In the genomic region with DNA sequence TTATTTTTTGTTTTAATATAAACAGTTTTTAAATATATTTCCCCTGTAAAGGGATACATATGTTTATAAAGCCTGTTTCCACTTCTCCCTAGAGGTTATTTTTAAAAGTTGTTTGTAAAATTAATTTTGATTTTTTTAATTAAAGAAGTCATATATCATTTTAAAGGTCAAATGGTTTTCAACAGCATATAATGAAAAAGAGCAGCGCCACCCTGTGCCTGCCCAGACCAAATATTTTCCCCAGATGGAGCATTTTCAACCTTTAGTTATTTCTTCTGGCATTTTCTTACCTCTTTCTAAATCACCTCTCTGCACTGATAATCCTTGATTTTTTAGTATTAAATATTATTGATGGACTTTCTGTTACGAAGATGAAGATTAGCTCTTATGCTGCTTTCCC, we compare ENCODE assay signal across 12 cellular contexts. TPM values are rescaled to one million over a fixed set of nuclear protein-coding genes. Genes with fewer than 3 reads are reported as not detected.
DNase-seq lines count a peak whose midpoint lies in the region; ATAC-seq and TF ChIP-seq lines count a peak whose summit lies in the region.
"Had no signal": no experiment of that assay in that cellular context is flagged by ENCODE, and none has a peak within 500 bp of the region (broad histone marks: within the 10 kb centered on the region; RNA-seq: fewer than 3 reads in every experiment).

No MANE protein-coding gene starts in this region.

- H3K27ac Mint-ChIP-seq in CD4-positive, alpha-beta T cell = no peak overlapping the region

- TF ChIP-seq POLR2A in adrenal gland (IDR thresholded peaks at IDR 0.05) = no peak

- CTCF ChIA-PET in CD4-positive, alpha-beta T cell (lab: Charles Lee) = no interaction called here
- CTCF ChIA-PET in HEK293 (lab: Yijun Ruan, JAX) = interaction anchor here (0.7 to 1.2 kb wide), 2 partner anchors 203 to 551 kb away, joined by 4 read pairs; no protein-coding TSS in a partner anchor

- intact Hi-C loops in CD4-positive, alpha-beta T cell (cut with DNase I, micrococcal nuclease) = loop anchor here in 1 of 2 experiments (2.0 kb wide), 1 partner anchor 392 kb away; no protein-coding TSS in a partner anchor
- intact Hi-C loops in adrenal gland (cut with DNase I) = no loop called here

- no peaks in the 10 kb centered on the region for H3K4me1 Mint-ChIP-seq in CD4-positive, alpha-beta T cell (ENCODE audit: low read depth)

- H3K4me3 Mint-ChIP-seq in CD4-positive, alpha-beta T cell = no peak overlapping the region

- no peak for DNase-seq in CD4-positive, alpha-beta T cell
- no peak for DNase-seq in adrenal gland
- DNase-seq in iris pigment epithelial cell (ENCODE audit: low read depth) = peak; percentile 22
- no peak for DNase-seq in 8988T
- DNase-seq in NAMALWA (ENCODE audit: low spot score) = no peak
- DNase-seq in T-helper 2 cell = no peak
- DNase-seq: Calu3, NCI-H69 had no signal

- H3K9me3 Mint-ChIP-seq in CD4-positive, alpha-beta T cell = no peaks in the 10 kb centered on the region

- no peaks in the 10 kb centered on the region for H3K36me3 Mint-ChIP-seq in CD4-positive, alpha-beta T cell (ENCODE audit: low read depth)

- no peaks in the 10 kb centered on the region for H3K36me3 ChIP-seq in HEK293 (ENCODE audit: control insufficient read depth in 2 of 2, insufficient read depth in 1 of 2, low read length in 2 of 2)
- H3K36me3 ChIP-seq in adrenal gland (replicated peaks in 1 of 2) = no peaks in the 10 kb centered on the region
- H3K36me3 ChIP-seq: ascending aorta had no signal

- POLR2A ChIA-PET in CD4-positive, alpha-beta T cell (lab: Charles Lee) = no interaction called here
- POLR2A ChIA-PET in HEK293 (lab: Yijun Ruan, JAX) = no interaction called here

- H3K27me3 ChIP-seq in CD4-positive, alpha-beta T cell (ENCODE audit: control insufficient read depth, insufficient read depth, low read length) = peaks cover 22% of the 10 kb centered on the region
- peaks cover 4% of the 10 kb centered on the region for H3K27me3 ChIP-seq in adrenal gland
- H3K27me3 ChIP-seq: ascending aorta had no signal

- no peak overlapping the region for H3K4me3 ChIP-seq in HEK293 (ENCODE audit: low read depth, low read length)
- no peak overlapping the region for H3K4me3 ChIP-seq in adrenal gland
- H3K4me3 ChIP-seq: ascending aorta had no signal

- peak; percentile 20 for TF ChIP-seq CTCF in CD4-positive, alpha-beta T cell (IDR thresholded peaks at IDR 0.05)
- TF ChIP-seq CTCF in HEK293 (tag by site-specific recombination; IDR thresholded peaks at IDR 0.05) (no peak), adrenal gland (IDR thresholded peaks at IDR 0.05) (peak; percentile 19 to 49 (median 34))

- peaks cover 52% of the 10 kb centered on the region for H3K27me3 Mint-ChIP-seq in CD4-positive, alpha-beta T cell

- ATAC-seq in CD4-positive, alpha-beta T cell (ENCODE audit: poor library complexity) = no peak
- no peak for ATAC-seq in GM21717 (IDR thresholded peaks at IDR 0.05; ENCODE audit: unreplicated experiment)
- ATAC-seq: left lobe of liver had no signal

- WGBS in adrenal gland, 4 donors = 53 to 70% (median 60%) methylated on average over 2 of the region's 2 CpGs

- H3K4me1 ChIP-seq in HEK293 (ENCODE audit: control insufficient read depth, insufficient read depth, low read length) (no peaks in the 10 kb centered on the region), adrenal gland (replicated peaks in 1 of 2) (no peaks in the 10 kb centered on the region)
- H3K4me1 ChIP-seq: ascending aorta had no signal

- no peaks in the 10 kb centered on the region for H3K9me3 ChIP-seq in CD4-positive, alpha-beta T cell (ENCODE audit: control insufficient read depth, low read length)
- no peaks in the 10 kb centered on the region for H3K9me3 ChIP-seq in HEK293 (ENCODE audit: control insufficient read depth, insufficient read depth, low read depth, low read length)
- no peaks in the 10 kb centered on the region for H3K9me3 ChIP-seq in adrenal gland (replicated peaks in 1 of 3)
- H3K9me3 ChIP-seq: ascending aorta had no signal

- no peak overlapping the region for H3K27ac ChIP-seq in CD4-positive, alpha-beta T cell (ENCODE audit: low read depth, low read length)
- H3K27ac ChIP-seq in HEK293 (ENCODE audit: extremely low read depth, low read depth, low read length) (no peak overlapping the region), adrenal gland (no peak overlapping the region)
- H3K27ac ChIP-seq: ascending aorta had no signal

TF ChIP-seq in HEK293, 187 proteins besides CTCF, POLR2A, EP300 and RAD21:
- TF ChIP-seq ZNF302 (tag by site-specific recombination; IDR thresholded peaks at IDR 0.05; ENCODE audit: low read depth) (no peak), KLF17 (tag by site-specific recombination; IDR thresholded peaks at IDR 0.05) (no peak), ZNF654 (tag by site-specific recombination; IDR thresholded peaks at IDR 0.05; ENCODE audit: low read depth) (0 out of 2 replicates have a peak, but pooled peaks have one; percentile 12), ZNF776 (tag by site-specific recombination; IDR thresholded peaks at IDR 0.05; ENCODE audit: borderline replicate concordance) (no peak)

RNA-seq across cellular contexts. Expression of gene MSX1, which starts 21.0 kb away (rescaled TPM):
- not detected for total RNA-seq in CD4-positive, alpha-beta T cell
- 10 to 100 TPM in 2 of 8 donors, 1 to 10 TPM in 6; 5.2 to 30.3 (median 8.1) TPM for total RNA-seq in adrenal gland
- 1 to 10 TPM; 1.8 to 7.9 (median 4.6) TPM for polyA plus RNA-seq in adrenal gland

Comparison
In these comparisons a context has a peak if more than half of its experiments do, and no peak if none do; other contexts are left out.
1. RNA of gene MSX1, which starts 21.0 kb away (total RNA-seq): 5.2 to 30.3 TPM in adrenal gland; not detected in CD4-positive, alpha-beta T cell; every median in the first group is over 4 times any median in the second.